In the genomic region with DNA sequence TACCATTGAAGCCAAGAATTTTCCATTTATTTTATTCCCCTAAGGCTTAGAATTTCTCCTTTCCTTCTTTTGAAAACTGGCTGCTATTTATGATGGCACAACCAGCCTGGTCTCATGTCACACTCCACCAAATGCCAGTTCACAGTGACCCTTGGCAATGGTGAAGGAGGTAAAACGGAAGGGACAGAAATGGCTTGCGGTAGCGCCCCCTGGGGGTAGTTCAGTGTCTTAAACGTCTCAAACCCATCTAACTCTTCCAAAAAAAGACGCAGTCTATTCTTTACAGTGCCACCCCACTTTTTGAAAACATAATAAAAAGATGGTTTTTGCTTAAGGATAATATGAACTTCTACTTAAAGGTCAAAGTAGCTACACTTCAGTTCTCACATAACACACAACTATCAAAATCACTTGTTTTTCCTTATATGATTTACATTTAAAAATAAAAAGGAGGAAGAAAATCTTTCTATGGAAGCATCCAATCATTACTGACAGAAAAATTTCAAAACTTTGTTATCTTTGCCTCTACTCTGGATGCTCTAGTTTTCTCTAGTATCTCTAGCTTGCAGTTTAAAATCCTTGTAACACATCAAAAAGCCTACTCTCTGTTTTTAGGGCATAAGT, we compare ENCODE assay signal across 1 cellular context.
TF ChIP-seq lines count a peak whose summit lies in the region.

No MANE protein-coding gene starts in this region.

TF ChIP-seq in HCT116, 20 proteins besides CTCF, POLR2A, EP300 and RAD21 (continued from another document):
- no peak for TF ChIP-seq ELF1 (IDR thresholded peaks at IDR 0.05; ENCODE audit: borderline replicate concordance, low read depth)
- TF ChIP-seq, protein P1, sequence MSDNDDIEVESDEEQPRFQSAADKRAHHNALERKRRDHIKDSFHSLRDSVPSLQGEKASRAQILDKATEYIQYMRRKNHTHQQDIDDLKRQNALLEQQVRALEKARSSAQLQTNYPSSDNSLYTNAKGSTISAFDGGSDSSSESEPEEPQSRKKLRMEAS (IDR thresholded peaks at IDR 0.05) = no peak
- TF ChIP-seq ZFX (IDR thresholded peaks at IDR 0.05) = no peak
